Comparison of ENCODE assay signal across 1 cellular context in genomic region chr22:27748355-27749168, GRCh38.
TF ChIP-seq lines count a peak whose summit lies in the region.

No MANE protein-coding gene starts in this region.

TF ChIP-seq in K562, 482 proteins besides CTCF, POLR2A, EP300 and RAD21 (continued from another document):
- no peak for TF ChIP-seq CEBPZ (IDR thresholded peaks at IDR 0.05; ENCODE audit: borderline replicate concordance, low read depth, low read length)
- TF ChIP-seq CBX8 (IDR thresholded peaks at IDR 0.05; ENCODE audit: borderline replicate concordance, extremely low read depth, low read depth, low read length, poor library complexity, severe bottlenecking), result peak; percentile 73
- no peak for TF ChIP-seq GATA2 (CRISPR knock-in tag; IDR thresholded peaks at IDR 0.05)
TF ChIP-seq in K562: peak in this region for 1.
